Comparison of ENCODE assay signal across 24 cellular contexts in genomic region chr5:17075196-17075595, GRCh38.
"Had no signal": no experiment of that assay in that cellular context is flagged by ENCODE, and none has a peak within 500 bp of the region (broad histone marks: within the 10 kb centered on the region; RNA-seq: fewer than 3 reads in every experiment).

No MANE protein-coding gene starts in this region.

- FAIRE-seq: HepG2 had no signal

- H3K27me3 ChIP-seq: Peyer's patch, SJSA1 had no signal

- H3K4me1 Mint-ChIP-seq: activated CD4-positive, alpha-beta T cell treated with anti-CD3 and anti-CD28 coated beads, Interleukin-2, amount 10 ng/mL, durations not matched to agents 7 days and 5 days; activated naive CD4-positive, alpha-beta T cell treated with anti-CD3 and anti-CD28 coated beads, Interleukin-2, amount 10 ng/mL, durations not matched to agents 7 days and 5 days; activated naive CD8-positive, alpha-beta T cell treated with anti-CD3 and anti-CD28 coated beads for 36 hours had no signal

- DNase-seq: activated CD4-positive, alpha-beta T cell treated with anti-CD3 and anti-CD28 coated beads, Interleukin-2, amount 10 ng/mL, durations not matched to agents 7 days and 5 days; activated CD4-positive, CD25-positive, alpha-beta regulatory T cell; activated CD8-positive, alpha-beta memory T cell treated with anti-CD3 and anti-CD28 coated beads, Interleukin-2, amount 50 U/mL, for 4 hours; activated CD8-positive, alpha-beta T cell treated with anti-CD3 and anti-CD28 coated beads for 36 hours; activated gamma-delta T cell treated with Interleukin-2 at 50 U/mL for 16 hours; activated naive CD4-positive, alpha-beta T cell treated with anti-CD3 and anti-CD28 coated beads, Interleukin-2, amount 10 ng/mL, durations not matched to agents 7 days and 5 days; activated naive CD8-positive, alpha-beta T cell treated with anti-CD3 and anti-CD28 coated beads for 36 hours; activated T-cell treated with anti-CD3 and anti-CD28 coated beads, Interleukin-2, amount 50 U/mL, for 72 hours; anterior cingulate cortex; MM.1S; NCI-H1105 treated with DMSO at 0.1 percent for 48 hours; NCI-H1436 treated with DMSO at 0.1 percent for 48 hours; NCI-H187 treated with DMSO at 0.1 percent for 48 hours; NCI-H2081 treated with DMSO at 0.1 percent for 48 hours; NCI-H446; NCI-H524; Peyer's patch; SHP77; T-cell; T-helper 2 cell; T1000 had no signal

- H3K9me3 ChIP-seq: Peyer's patch, SJSA1 had no signal

- ATAC-seq: activated CD8-positive, alpha-beta T cell treated with anti-CD3 and anti-CD28 coated beads for 36 hours; activated T-cell treated with anti-CD3 and anti-CD28 coated beads, Interleukin-2, amount 50 U/mL, for 72 hours; HepG2; T-cell had no signal

- H3K27me3 Mint-ChIP-seq: activated CD4-positive, alpha-beta T cell treated with anti-CD3 and anti-CD28 coated beads, Interleukin-2, amount 10 ng/mL, durations not matched to agents 7 days and 5 days; activated CD8-positive, alpha-beta T cell treated with anti-CD3 and anti-CD28 coated beads for 36 hours; activated naive CD4-positive, alpha-beta T cell treated with anti-CD3 and anti-CD28 coated beads, Interleukin-2, amount 10 ng/mL, durations not matched to agents 7 days and 5 days; activated naive CD8-positive, alpha-beta T cell treated with anti-CD3 and anti-CD28 coated beads for 36 hours had no signal

- H3K36me3 ChIP-seq: Peyer's patch, SJSA1 had no signal

- H3K27ac ChIP-seq: Peyer's patch, SJSA1 had no signal

- H3K4me3 Mint-ChIP-seq: activated CD4-positive, alpha-beta T cell treated with anti-CD3 and anti-CD28 coated beads, Interleukin-2, amount 10 ng/mL, durations not matched to agents 7 days and 5 days; activated CD8-positive, alpha-beta T cell treated with anti-CD3 and anti-CD28 coated beads for 36 hours; activated naive CD4-positive, alpha-beta T cell treated with anti-CD3 and anti-CD28 coated beads, Interleukin-2, amount 10 ng/mL, durations not matched to agents 7 days and 5 days; activated naive CD8-positive, alpha-beta T cell treated with anti-CD3 and anti-CD28 coated beads for 36 hours; activated T-cell treated with anti-CD3 and anti-CD28 coated beads, Interleukin-2, amount 50 U/mL, for 72 hours; T-cell had no signal

- H3K9me3 Mint-ChIP-seq: activated CD4-positive, alpha-beta T cell treated with anti-CD3 and anti-CD28 coated beads, Interleukin-2, amount 10 ng/mL, durations not matched to agents 7 days and 5 days; activated CD8-positive, alpha-beta T cell treated with anti-CD3 and anti-CD28 coated beads for 36 hours had no signal

- H3K36me3 Mint-ChIP-seq: activated naive CD4-positive, alpha-beta T cell treated with anti-CD3 and anti-CD28 coated beads, Interleukin-2, amount 10 ng/mL, durations not matched to agents 7 days and 5 days; activated naive CD8-positive, alpha-beta T cell treated with anti-CD3 and anti-CD28 coated beads for 36 hours; T-cell had no signal

- H3K27ac Mint-ChIP-seq: activated CD4-positive, alpha-beta T cell treated with anti-CD3 and anti-CD28 coated beads, Interleukin-2, amount 10 ng/mL, durations not matched to agents 7 days and 5 days; activated CD8-positive, alpha-beta T cell treated with anti-CD3 and anti-CD28 coated beads for 36 hours; activated naive CD4-positive, alpha-beta T cell treated with anti-CD3 and anti-CD28 coated beads, Interleukin-2, amount 10 ng/mL, durations not matched to agents 7 days and 5 days; activated naive CD8-positive, alpha-beta T cell treated with anti-CD3 and anti-CD28 coated beads for 36 hours; activated T-cell treated with anti-CD3 and anti-CD28 coated beads, Interleukin-2, amount 50 U/mL, for 72 hours; activated T-helper 2 cell treated with anti-CD3 and anti-CD28 coated beads, Interferon-gamma antibody, Interleukin-2, Interleukin-4, amounts not matched to agents 10 μg/mL and 5 μg/mL and 100 μg/mL, durations not matched to agents 14 hours and 24 hours and 36 hours; T-cell had no signal

- H3K4me3 ChIP-seq: Peyer's patch, SJSA1 had no signal
